In genomic region chr4:149752729-149753128, GRCh38 we compare ENCODE assay signal across 17 cellular contexts.
DNase-seq lines count a peak whose midpoint lies in the region; ATAC-seq and TF ChIP-seq lines count a peak whose summit lies in the region.
"Had no signal": no experiment of that assay in that cellular context is flagged by ENCODE, and none has a peak within 500 bp of the region (broad histone marks: within the 10 kb centered on the region; RNA-seq: fewer than 3 reads in every experiment).

No MANE protein-coding gene starts in this region.

- H3K4me3 ChIP-seq in RWPE2 (ENCODE audit: severe bottlenecking), result no peak overlapping the region
- no peak overlapping the region for H3K4me3 ChIP-seq in epithelial cell of esophagus (ENCODE audit: low read length)
- H3K4me3 ChIP-seq: BLaER1 treated with 17β-estradiol and CSF1 and Interleukin-3, amounts not matched to agents 10 nM and 100 nM; GM12878; GM23338 had no signal

- no peak for TF ChIP-seq CTCF in RWPE2 (IDR thresholded peaks at IDR 0.05; ENCODE audit: poor library complexity, severe bottlenecking)
- TF ChIP-seq CTCF in epithelial cell of esophagus (IDR thresholded peaks at IDR 0.05; ENCODE audit: insufficient read depth, low read depth, low read length, missing control alignments), result no peak

- intact Hi-C loops in Right ventricle myocardium superior (cut with DNase I), result no loop called here

- H3K27me3 ChIP-seq in RWPE2 (ENCODE audit: insufficient read depth, poor library complexity, severe bottlenecking), result no peaks in the 10 kb centered on the region
- H3K27me3 ChIP-seq: BLaER1 treated with 17β-estradiol and CSF1 and Interleukin-3, amounts not matched to agents 10 nM and 100 nM had no signal

- ATAC-seq in RWPE2 (ENCODE audit: low read depth) (0 out of 3 replicates have a peak, but pooled peaks have one; percentile 45), GM21825 (IDR thresholded peaks at IDR 0.05; ENCODE audit: unreplicated experiment) (no peak), Right ventricle myocardium superior (ENCODE audit: poor library complexity) (no peak), GM19397 (IDR thresholded peaks at IDR 0.05; ENCODE audit: unreplicated experiment) (no peak)
- ATAC-seq: CD8-positive, alpha-beta T cell; GM12878; GM23338 had no signal

- H3K36me3 ChIP-seq in RWPE2 (ENCODE audit: low read depth), result no peaks in the 10 kb centered on the region
- H3K36me3 ChIP-seq: BLaER1 treated with 17β-estradiol and CSF1 and Interleukin-3, amounts not matched to agents 10 nM and 100 nM had no signal

- H3K4me1 ChIP-seq in RWPE2 (ENCODE audit: insufficient read depth, poor library complexity, severe bottlenecking), result peaks cover 3% of the 10 kb centered on the region

- no peak overlapping the region for H3K27ac ChIP-seq in RWPE2 (ENCODE audit: poor library complexity, severe bottlenecking)
- H3K27ac ChIP-seq: BLaER1 treated with 17β-estradiol and CSF1 and Interleukin-3, amounts not matched to agents 10 nM and 100 nM had no signal

- DNase-seq in OCI-M1 (lab: John Stamatoyannopoulos, UW) (peak; percentile 80), RWPE2 (ENCODE audit: low spot score) (no peak), epithelial cell of esophagus (ENCODE audit: low read depth) (peak; percentile 80), myocyte (ENCODE audit: low read depth) (peak; percentile 9), Right ventricle myocardium superior (no peak)
- DNase-seq in activated naive CD4-positive, alpha-beta T cell treated with Interleukin-2 at 50 U/mL for 16 hours, result no peak
- DNase-seq: Calu3; CD8-positive, alpha-beta T cell; DMS53; DND-41; EL; HCEC 1CT had no signal

- H3K9me3 ChIP-seq in RWPE2 (ENCODE audit: severe bottlenecking), result no peaks in the 10 kb centered on the region
- H3K9me3 ChIP-seq: BLaER1 treated with 17β-estradiol and CSF1 and Interleukin-3, amounts not matched to agents 10 nM and 100 nM had no signal

Comparison
In these comparisons a context has a peak if more than half of its experiments do, and no peak if none do; other contexts are left out.
1. DNase-seq: peak in OCI-M1 (single experiment), epithelial cell of esophagus (single experiment) and myocyte (single experiment); none in RWPE2 (single experiment), Right ventricle myocardium superior (single experiment) and activated naive CD4-positive, alpha-beta T cell treated with Interleukin-2 at 50 U/mL for 16 hours (single experiment).